In genomic region chr21:31930001-31930400, GRCh38 we compare ENCODE assay signal across 19 cellular contexts. TPM values are rescaled to one million over a fixed set of nuclear protein-coding genes. Genes with fewer than 3 reads are reported as not detected.
DNase-seq lines count a peak whose midpoint lies in the region; ATAC-seq and TF ChIP-seq lines count a peak whose summit lies in the region.
"Had no signal": no experiment of that assay in that cellular context is flagged by ENCODE, and none has a peak within 500 bp of the region (broad histone marks: within the 10 kb centered on the region; RNA-seq: fewer than 3 reads in every experiment).

No MANE protein-coding gene starts in this region.

- WGBS in ectodermal cell, 2 experiments, result 95 to 97% methylated on average over 7 of the region's 7 CpGs
- WGBS in prostate gland, result 95% methylated on average over 7 of the region's 7 CpGs

- no peak overlapping the region for H3K4me3 ChIP-seq in cardiac muscle cell
- no peak overlapping the region for H3K4me3 ChIP-seq in ectodermal cell (ENCODE audit: insufficient read depth, low read depth, low read length)
- H3K4me3 ChIP-seq in neural cell (ENCODE audit: low read length), result no peak overlapping the region
- H3K4me3 ChIP-seq in prostate gland, result no peak overlapping the region
- H3K4me3 ChIP-seq: HAP-1, MG63 had no signal

- H3K79me2 ChIP-seq in neural cell (replicated peaks; ENCODE audit: insufficient read depth, low read length), result peaks cover 2% of the 10 kb centered on the region

- no peaks in the 10 kb centered on the region for H4K20me1 ChIP-seq in neural cell (ENCODE audit: insufficient read depth)

- TF ChIP-seq EP300 in neural cell (conservative IDR thresholded peaks at IDR 0.05; ENCODE audit: poor library complexity, severe bottlenecking), result no peak

- H3K27me3 ChIP-seq in cardiac muscle cell, result no peaks in the 10 kb centered on the region
- H3K27me3 ChIP-seq in ectodermal cell (ENCODE audit: control insufficient read depth, insufficient read depth, low read length, poor library complexity, severe bottlenecking), result no peaks in the 10 kb centered on the region
- no peaks in the 10 kb centered on the region for H3K27me3 ChIP-seq in neural cell (ENCODE audit: insufficient read depth, low read depth, low read length)
- no peaks in the 10 kb centered on the region for H3K27me3 ChIP-seq in prostate gland (replicated peaks; ENCODE audit: insufficient read depth)
- H3K27me3 ChIP-seq: MG63 had no signal

- TF ChIP-seq POLR2A in prostate gland (IDR thresholded peaks at IDR 0.05), result no peak

- DNase-seq in cardiac muscle cell (ENCODE audit: low read depth in 1 of 2, low spot score in 1 of 2) (no peak), left cardiac atrium (no peak), prostate gland (ENCODE audit: low spot score) (no peak)
- DNase-seq: 8988T; ACHN; CD4-positive, alpha-beta T cell; DMS53; GOT3; HFFc6; IMR-90; KG1; MG63; NCI-H2029 treated with DMSO at 0.1 percent for 48 hours had no signal

- TF ChIP-seq CTCF in cardiac muscle cell (IDR thresholded peaks at IDR 0.05; ENCODE audit: low read depth, low read length) (no peak), neural cell (IDR thresholded peaks at IDR 0.05; ENCODE audit: poor library complexity, severe bottlenecking) (no peak), prostate gland (IDR thresholded peaks at IDR 0.05) (no peak)

- no peak for TF ChIP-seq RAD21 in neural cell (conservative IDR thresholded peaks at IDR 0.05)

- peak overlapping the region; percentile 83 for H3K27ac ChIP-seq in cardiac muscle cell
- H3K27ac ChIP-seq in ectodermal cell (ENCODE audit: insufficient read depth, low read depth, low read length, poor library complexity, severe bottlenecking), result peak overlapping the region; percentile 9
- H3K27ac ChIP-seq in neural cell (ENCODE audit: low read length), result peak overlapping the region; percentile 98
- no peak overlapping the region for H3K27ac ChIP-seq in prostate gland

- H3K4me2 ChIP-seq in neural cell (ENCODE audit: low read length), result peak overlapping the region; percentile 25

- H3K9me3 ChIP-seq in cardiac muscle cell (ENCODE audit: low read depth) (no peaks in the 10 kb centered on the region), ectodermal cell (ENCODE audit: control insufficient read depth, low read length) (no peaks in the 10 kb centered on the region), neural cell (ENCODE audit: low read length) (no peaks in the 10 kb centered on the region), prostate gland (no peaks in the 10 kb centered on the region)
- H3K9me3 ChIP-seq: HAP-1 had no signal

- H3K9me2 ChIP-seq in neural cell (ENCODE audit: insufficient read depth, low read length), result no peaks in the 10 kb centered on the region

- H2AFZ ChIP-seq in neural cell (ENCODE audit: low read depth, low read length), result no peak overlapping the region

- H3F3A ChIP-seq in neural cell (ENCODE audit: insufficient read depth, low read length, poor library complexity, severe bottlenecking), result peaks cover 13% of the 10 kb centered on the region

- ATAC-seq in left cardiac atrium (no peak), GM19023 (IDR thresholded peaks at IDR 0.05; ENCODE audit: unreplicated experiment) (no peak), HG03097 (IDR thresholded peaks at IDR 0.05; ENCODE audit: low FRiP score, unreplicated experiment) (no peak)
- ATAC-seq: SK-N-SH treated with all-trans-retinoic acid at 6 μM for 48 hours had no signal

- H3K4me1 ChIP-seq in cardiac muscle cell (ENCODE audit: low read depth) (peaks cover 36% of the 10 kb centered on the region), ectodermal cell (ENCODE audit: control insufficient read depth, insufficient read depth, low read length) (peaks cover 10% of the 10 kb centered on the region), prostate gland (replicated peaks) (no peaks in the 10 kb centered on the region)

- intact Hi-C loops in left cardiac atrium (cut with DNase I), result no loop called here
- intact Hi-C loops in prostate gland (cut with DNase I), result no loop called here

- no peaks in the 10 kb centered on the region for H3K36me3 ChIP-seq in cardiac muscle cell
- no peaks in the 10 kb centered on the region for H3K36me3 ChIP-seq in ectodermal cell (ENCODE audit: control insufficient read depth, insufficient read depth, low read length)
- no peaks in the 10 kb centered on the region for H3K36me3 ChIP-seq in neural cell (ENCODE audit: insufficient read depth, low read length)
- H3K36me3 ChIP-seq in prostate gland, result no peaks in the 10 kb centered on the region
- H3K36me3 ChIP-seq: MG63 had no signal

- H3K9ac ChIP-seq in neural cell (ENCODE audit: low read length), result peak overlapping the region; percentile 71

TF ChIP-seq in neural cell, 6 proteins besides CTCF, POLR2A, EP300 and RAD21:
- no peak for TF ChIP-seq TAF1 (IDR thresholded peaks at IDR 0.05; ENCODE audit: low read depth)
- no peak for TF ChIP-seq MXI1 (conservative IDR thresholded peaks at IDR 0.05; ENCODE audit: poor library complexity, severe bottlenecking)
- no peak for TF ChIP-seq EZH2 (IDR thresholded peaks at IDR 0.05; ENCODE audit: borderline replicate concordance, insufficient read depth, low read length, poor library complexity, severe bottlenecking)
- no peak for TF ChIP-seq SMC3 (conservative IDR thresholded peaks at IDR 0.05; ENCODE audit: poor library complexity)
- no peak for TF ChIP-seq POLR2AphosphoS5 (IDR thresholded peaks at IDR 0.05)
- no peak for TF ChIP-seq REST (IDR thresholded peaks at IDR 0.05; ENCODE audit: borderline replicate concordance)
TF ChIP-seq in neural cell: peak in this region for 0.

RNA-seq across cellular contexts. Expression of gene HUNK, which starts 57.2 kb away (rescaled TPM):
- total RNA-seq in cardiac muscle cell, result 6.7 and 8.0 TPM in 2 replicates
- 9.2 and 13.2 TPM in 2 replicates for polyA plus RNA-seq in cardiac muscle cell
- 1 to 10 TPM in 1 of 2 donors, under 1 TPM in 1; 0.38 to 1.7 TPM for total RNA-seq in left cardiac atrium
- 8.4 TPM for polyA plus RNA-seq in ectodermal cell (2013, experiment 1 of 4)
- 10.8 TPM for polyA plus RNA-seq in ectodermal cell (2013, experiment 2 of 4)
- polyA plus RNA-seq in ectodermal cell (2013, experiment 3 of 4), result 6.6 TPM
- polyA plus RNA-seq in ectodermal cell (2013, experiment 4 of 4), result 7.1 TPM
- 9.3 and 11.0 TPM in 2 replicates for polyA plus RNA-seq in neural cell
- polyA minus RNA-seq in neural cell, result 20.5 and 24.3 TPM in 2 replicates
- total RNA-seq in prostate gland, result 1 to 10 TPM; 3.7 to 5.0 TPM
- total RNA-seq: CD4-positive, alpha-beta T cell; HFFc6 had no signal

Comparison
In these comparisons a context has a peak if more than half of its experiments do, and no peak if none do; other contexts are left out.
1. H3K27ac ChIP-seq: peak in cardiac muscle cell (single experiment), ectodermal cell (single experiment) and neural cell (single experiment); none in prostate gland (0 of 2).